In genomic region chr3:44761347-44762169, GRCh38 we compare ENCODE assay signal across 1 cellular context.
A peak's percentile ranks its signal among the peaks of the same experiment; 100 is the strongest.
TF ChIP-seq lines count a peak whose summit lies in the region.

TSS of gene KIAA1143 (minus strand) at chr3:44761619. CDS start at chr3:44761602, 17 bp downstream.
TSS of gene KIF15 (plus strand) at chr3:44761794. CDS start at chr3:44761866, 72 bp downstream.

TF ChIP-seq in GM12878, 131 proteins besides CTCF, POLR2A, EP300 and RAD21 (continued from another document and continues in another):
- TF ChIP-seq CHD2 (IDR thresholded peaks at IDR 0.05; ENCODE audit: borderline replicate concordance, low read depth, low read length) = peak; percentile 87
- no peak for TF ChIP-seq SREBF1 (IDR thresholded peaks at IDR 0.05; ENCODE audit: low read length)
- 0 out of 2 replicates have a peak, but pooled peaks have one; percentile 12 for TF ChIP-seq TCF3 (IDR thresholded peaks at IDR 0.05; ENCODE audit: borderline replicate concordance, insufficient read depth, low read depth, low read length)
- peak; percentile 84 for TF ChIP-seq TAF1 (IDR thresholded peaks at IDR 0.05; ENCODE audit: borderline replicate concordance, low read depth, low read length)
- TF ChIP-seq MTA3 (IDR thresholded peaks at IDR 0.05; ENCODE audit: borderline replicate concordance, low read length) = no peak
- peak; percentile 64; the same call in 1 of the 2 replicates for TF ChIP-seq TARDBP (IDR thresholded peaks at IDR 0.05; ENCODE audit: borderline replicate concordance)
- no peak for TF ChIP-seq NRF1 (conservative IDR thresholded peaks at IDR 0.05; ENCODE audit: low read depth, low read length)
- peak; percentile 84; the same call in 1 of the 2 replicates for TF ChIP-seq ESRRA (IDR thresholded peaks at IDR 0.05; ENCODE audit: low read length)
- TF ChIP-seq YY1 (IDR thresholded peaks at IDR 0.05; ENCODE audit: low read depth, low read length) = peak; percentile 99
- peak; percentile 90 for TF ChIP-seq MAX (IDR thresholded peaks at IDR 0.05; ENCODE audit: low read depth, low read length)
- no peak for TF ChIP-seq REST (IDR thresholded peaks at IDR 0.05; ENCODE audit: low read depth, low read length)
- TF ChIP-seq NBN (IDR thresholded peaks at IDR 0.05) = peak; percentile 100
- peak; percentile 53; the same call in 1 of the 2 replicates for TF ChIP-seq RUNX3 (IDR thresholded peaks at IDR 0.05; ENCODE audit: low read length)
- peak; percentile 44; the same call in 1 of the 2 replicates for TF ChIP-seq FOXK2 (IDR thresholded peaks at IDR 0.05)
- TF ChIP-seq PAX8 (IDR thresholded peaks at IDR 0.05) = no peak
- TF ChIP-seq HDAC2 (IDR thresholded peaks at IDR 0.05) = peak; percentile 89; the same call in 1 of the 2 replicates
- peak; percentile 62; the same call in 1 of the 2 replicates for TF ChIP-seq ZBTB40 (IDR thresholded peaks at IDR 0.05; ENCODE audit: borderline replicate concordance)
- TF ChIP-seq CHD4 (IDR thresholded peaks at IDR 0.05) = no peak
- TF ChIP-seq MEF2B (IDR thresholded peaks at IDR 0.05; ENCODE audit: partially characterized antibody, poor library complexity, severe bottlenecking) = peak; percentile 9
- TF ChIP-seq POLR2AphosphoS5 (IDR thresholded peaks at IDR 0.05; ENCODE audit: low read length) = peak; percentile 94
- peak; percentile 78 for TF ChIP-seq KLF5 (IDR thresholded peaks at IDR 0.05; ENCODE audit: partially characterized antibody)
- TF ChIP-seq NFXL1 (IDR thresholded peaks at IDR 0.05; ENCODE audit: borderline replicate concordance) = no peak
- peak; percentile 96 for TF ChIP-seq ATF7 (IDR thresholded peaks at IDR 0.05; ENCODE audit: low read depth)
- TF ChIP-seq DPF2 (IDR thresholded peaks at IDR 0.05) = 0 out of 2 replicates have a peak, but pooled peaks have one; percentile 50
- TF ChIP-seq, protein P1, sequence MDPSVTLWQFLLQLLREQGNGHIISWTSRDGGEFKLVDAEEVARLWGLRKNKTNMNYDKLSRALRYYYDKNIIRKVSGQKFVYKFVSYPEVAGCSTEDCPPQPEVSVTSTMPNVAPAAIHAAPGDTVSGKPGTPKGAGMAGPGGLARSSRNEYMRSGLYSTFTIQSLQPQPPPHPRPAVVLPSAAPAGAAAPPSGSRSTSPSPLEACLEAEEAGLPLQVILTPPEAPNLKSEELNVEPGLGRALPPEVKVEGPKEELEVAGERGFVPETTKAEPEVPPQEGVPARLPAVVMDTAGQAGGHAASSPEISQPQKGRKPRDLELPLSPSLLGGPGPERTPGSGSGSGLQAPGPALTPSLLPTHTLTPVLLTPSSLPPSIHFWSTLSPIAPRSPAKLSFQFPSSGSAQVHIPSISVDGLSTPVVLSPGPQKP (IDR thresholded peaks at IDR 0.05; ENCODE audit: low read depth, low read length) = peak; percentile 50; the same call in 1 of the 2 replicates
- TF ChIP-seq CEBPB (IDR thresholded peaks at IDR 0.05; ENCODE audit: borderline replicate concordance in 1 of 2, low read depth in 2 of 2, low read length in 2 of 2) = no peak
- TF ChIP-seq PAX5 (IDR thresholded peaks at IDR 0.05; ENCODE audit: borderline replicate concordance, low read depth, low read length) = peak; percentile 69; the same call in 1 of the 2 replicates
- TF ChIP-seq NR2C2 (IDR thresholded peaks at IDR 0.05; ENCODE audit: borderline replicate concordance, control insufficient read depth, insufficient read length, low read depth) = no peak
- no peak for TF ChIP-seq HDAC6 (IDR thresholded peaks at IDR 0.05; ENCODE audit: unreplicated experiment)
- TF ChIP-seq, protein P2, sequence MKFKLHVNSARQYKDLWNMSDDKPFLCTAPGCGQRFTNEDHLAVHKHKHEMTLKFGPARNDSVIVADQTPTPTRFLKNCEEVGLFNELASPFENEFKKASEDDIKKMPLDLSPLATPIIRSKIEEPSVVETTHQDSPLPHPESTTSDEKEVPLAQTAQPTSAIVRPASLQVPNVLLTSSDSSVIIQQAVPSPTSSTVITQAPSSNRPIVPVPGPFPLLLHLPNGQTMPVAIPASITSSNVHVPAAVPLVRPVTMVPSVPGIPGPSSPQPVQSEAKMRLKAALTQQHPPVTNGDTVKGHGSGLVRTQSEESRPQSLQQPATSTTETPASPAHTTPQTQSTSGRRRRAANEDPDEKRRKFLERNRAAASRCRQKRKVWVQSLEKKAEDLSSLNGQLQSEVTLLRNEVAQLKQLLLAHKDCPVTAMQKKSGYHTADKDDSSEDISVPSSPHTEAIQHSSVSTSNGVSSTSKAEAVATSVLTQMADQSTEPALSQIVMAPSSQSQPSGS (IDR thresholded peaks at IDR 0.05; ENCODE audit: low read length) = no peak
- peak; percentile 64 for TF ChIP-seq RFX5 (IDR thresholded peaks at IDR 0.05; ENCODE audit: low read depth, low read length)
- peak; percentile 54 to 83; a peak in 3 of 4 replicates for TF ChIP-seq SRF (IDR thresholded peaks at IDR 0.05; ENCODE audit: low read depth in 2 of 2, low read length in 2 of 2)
- TF ChIP-seq BMI1 (IDR thresholded peaks at IDR 0.05; ENCODE audit: borderline replicate concordance) = no peak
- TF ChIP-seq RELA (IDR thresholded peaks at IDR 0.05; ENCODE audit: borderline replicate concordance, partially characterized antibody) = peak; percentile 90
- TF ChIP-seq PRDM15 (CRISPR knock-in tag; IDR thresholded peaks at IDR 0.05) = no peak
- TF ChIP-seq SP1 (IDR thresholded peaks at IDR 0.05; ENCODE audit: low read depth, low read length) = peak; percentile 94
- no peak for TF ChIP-seq USF1 (IDR thresholded peaks at IDR 0.05; ENCODE audit: borderline replicate concordance, extremely low read length, insufficient read depth, low read depth, low read length)
- TF ChIP-seq, protein P3, sequence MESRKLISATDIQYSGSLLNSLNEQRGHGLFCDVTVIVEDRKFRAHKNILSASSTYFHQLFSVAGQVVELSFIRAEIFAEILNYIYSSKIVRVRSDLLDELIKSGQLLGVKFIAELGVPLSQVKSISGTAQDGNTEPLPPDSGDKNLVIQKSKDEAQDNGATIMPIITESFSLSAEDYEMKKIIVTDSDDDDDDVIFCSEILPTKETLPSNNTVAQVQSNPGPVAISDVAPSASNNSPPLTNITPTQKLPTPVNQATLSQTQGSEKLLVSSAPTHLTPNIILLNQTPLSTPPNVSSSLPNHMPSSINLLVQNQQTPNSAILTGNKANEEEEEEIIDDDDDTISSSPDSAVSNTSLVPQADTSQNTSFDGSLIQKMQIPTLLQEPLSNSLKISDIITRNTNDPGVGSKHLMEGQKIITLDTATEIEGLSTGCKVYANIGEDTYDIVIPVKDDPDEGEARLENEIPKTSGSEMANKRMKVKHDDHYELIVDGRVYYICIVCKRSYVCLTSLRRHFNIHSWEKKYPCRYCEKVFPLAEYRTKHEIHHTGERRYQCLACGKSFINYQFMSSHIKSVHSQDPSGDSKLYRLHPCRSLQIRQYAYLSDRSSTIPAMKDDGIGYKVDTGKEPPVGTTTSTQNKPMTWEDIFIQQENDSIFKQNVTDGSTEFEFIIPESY (IDR thresholded peaks at IDR 0.05) = no peak
- 0 out of 2 replicates have a peak, but pooled peaks have one; percentile 76 for TF ChIP-seq TBL1XR1 (IDR thresholded peaks at IDR 0.05; ENCODE audit: low read depth, low read length)
- peak; percentile 99 for TF ChIP-seq SIN3A (IDR thresholded peaks at IDR 0.05; ENCODE audit: low read depth, low read length)
- peak; percentile 90 for TF ChIP-seq IKZF1 (conservative IDR thresholded peaks at IDR 0.05)
- no peak for TF ChIP-seq ZBED1 (IDR thresholded peaks at IDR 0.05; ENCODE audit: borderline replicate concordance)
